In the genomic region with DNA sequence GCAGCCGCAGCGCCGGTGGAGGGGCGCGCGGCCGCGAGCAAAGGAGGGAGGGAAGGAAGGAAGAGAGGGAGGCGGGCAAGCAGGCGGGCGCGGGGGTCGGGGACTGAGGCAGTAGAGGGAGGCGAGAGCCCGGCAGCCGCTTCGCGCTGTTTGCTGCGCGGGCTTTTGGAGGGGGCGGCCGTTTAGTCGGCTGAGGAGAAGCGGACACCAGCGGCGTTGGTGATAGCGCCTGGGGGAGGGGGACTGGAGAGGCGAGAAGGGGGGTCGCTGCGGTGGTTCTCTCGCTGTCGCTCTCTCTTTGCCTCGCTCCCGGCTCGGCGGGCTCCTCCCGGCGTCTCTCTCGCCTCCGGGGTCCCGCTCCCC, we compare ENCODE assay signal across 9 cellular contexts. TPM values are rescaled to one million over a fixed set of nuclear protein-coding genes. Genes with fewer than 3 reads are reported as not detected.
DNase-seq lines count a peak whose midpoint lies in the region; ATAC-seq, FAIRE-seq and TF ChIP-seq lines count a peak whose summit lies in the region.
"Had no signal": no experiment of that assay in that cellular context is flagged by ENCODE, and none has a peak within 500 bp of the region (broad histone marks: within the 10 kb centered on the region; RNA-seq: fewer than 3 reads in every experiment).

A gene (plus strand): TSS at position 1 of the 363 bp plus-strand sequence.

- peak within 1 kb of the TSS; percentile 81 for H3K27ac ChIP-seq in H9 (ENCODE audit: insufficient read length, low read depth, low read length)
- H3K27ac ChIP-seq in spleen, result peak within 1 kb of the TSS; percentile 88 to 95 (median 94)

- H3K4me3 ChIP-seq in iPS-11a (ENCODE audit: low read depth, low read length), result peak within 1 kb of the TSS; percentile 100
- peak within 1 kb of the TSS; percentile 85 to 94 (median 92) for H3K4me3 ChIP-seq in spleen

- peak within 1 kb of the TSS; percentile 93 for H3K4me2 ChIP-seq in H9 (ENCODE audit: insufficient read depth, insufficient read length, low read length)

- POLR2A ChIA-PET in activated CD8-positive, alpha-beta T cell treated with anti-CD3 and anti-CD28 coated beads for 36 hours (lab: Charles Lee), result interaction anchor here (1.0 to 3.5 kb wide), 9 partner anchors 10 to 210 kb away, joined by 3 to 27 read pairs (median 7); a partner anchor contains a TSS

- H3K27me3 ChIP-seq in H9 (ENCODE audit: insufficient read depth, low read length) (no peaks in the 10 kb centered on the region), spleen (replicated peaks in 1 of 7) (no peaks in the 10 kb centered on the region)

- TF ChIP-seq CTCF in H9 (conservative IDR thresholded peaks at IDR 0.05) (no peak), spleen (IDR thresholded peaks at IDR 0.05 in 8 of 11, conservative IDR thresholded peaks at IDR 0.05 in 3 of 11) (no peak)
- TF ChIP-seq CTCF in activated CD8-positive, alpha-beta T cell treated with anti-CD3 and anti-CD28 coated beads for 36 hours (IDR thresholded peaks at IDR 0.05), result no peak

- H3K27ac Mint-ChIP-seq in H9, result no peak within 1 kb of the TSS
- no peak within 1 kb of the TSS for H3K27ac Mint-ChIP-seq in activated CD8-positive, alpha-beta T cell treated with anti-CD3 and anti-CD28 coated beads for 36 hours
- H3K27ac Mint-ChIP-seq: activated naive CD8-positive, alpha-beta T cell had no signal

- peak within 1 kb of the TSS; percentile 83 for H2BK12ac ChIP-seq in H9 (ENCODE audit: insufficient read length, low read depth, low read length)

- no peaks in the 10 kb centered on the region; a peak in 2 of 5 replicates for H3K9me3 Mint-ChIP-seq in H9
- no peaks in the 10 kb centered on the region for H3K9me3 Mint-ChIP-seq in activated CD8-positive, alpha-beta T cell treated with anti-CD3 and anti-CD28 coated beads for 36 hours

- CTCF ChIA-PET in activated CD8-positive, alpha-beta T cell treated with anti-CD3 and anti-CD28 coated beads for 36 hours (lab: Charles Lee), result interaction anchor here (0.8 to 2.8 kb wide), 7 partner anchors 11 to 210 kb away, joined by 3 to 27 read pairs (median 4); a partner anchor contains a TSS

- peaks cover 3% of the 10 kb centered on the region for H3K79me1 ChIP-seq in H9 (ENCODE audit: insufficient read depth, low read depth, low read length, poor library complexity, severe bottlenecking)

- H3K27me3 Mint-ChIP-seq in H9 (ENCODE audit: low read depth), result no peaks in the 10 kb centered on the region
- H3K27me3 Mint-ChIP-seq in activated CD8-positive, alpha-beta T cell treated with anti-CD3 and anti-CD28 coated beads for 36 hours, result no peaks in the 10 kb centered on the region
- H3K27me3 Mint-ChIP-seq: activated naive CD8-positive, alpha-beta T cell had no signal

- H3K9me3 ChIP-seq in H9 (ENCODE audit: control insufficient read depth, low read depth, low read length) (no peaks in the 10 kb centered on the region), spleen (no peaks in the 10 kb centered on the region)

- peak within 1 kb of the TSS; percentile 100; the same call in 1 of the 2 replicates for H2BK15ac ChIP-seq in H9 (ENCODE audit: low read depth, low read length)

- peaks cover 16 to 28% of the 10 kb centered on the region in 2 experiments for H3K4me1 Mint-ChIP-seq in H9
- H3K4me1 Mint-ChIP-seq in activated CD8-positive, alpha-beta T cell treated with anti-CD3 and anti-CD28 coated beads for 36 hours (ENCODE audit: low read depth), result peaks cover 37% of the 10 kb centered on the region

- H4K8ac ChIP-seq in H9 (replicated peaks; ENCODE audit: insufficient read length, low read depth, low read length), result peak within 1 kb of the TSS; percentile 73

- peaks cover 16 to 21% (median 20%) of the 10 kb centered on the region in 3 experiments for H3K36me3 Mint-ChIP-seq in H9 (ENCODE audit: insufficient read depth in 1 of 3, low read depth in 3 of 3)
- peaks cover 23% of the 10 kb centered on the region for H3K36me3 Mint-ChIP-seq in activated CD8-positive, alpha-beta T cell treated with anti-CD3 and anti-CD28 coated beads for 36 hours (ENCODE audit: low read depth)

- no peaks in the 10 kb centered on the region for H4K20me1 ChIP-seq in H9 (ENCODE audit: control insufficient read depth, insufficient read depth, insufficient read length)

- peak within 1 kb of the TSS; percentile 97 for H3K14ac ChIP-seq in H9 (ENCODE audit: insufficient read depth, low read length)

- H4K91ac ChIP-seq in H9 (ENCODE audit: insufficient read length, low read depth, low read length), result no peak within 1 kb of the TSS

- H3K18ac ChIP-seq in H9 (ENCODE audit: insufficient read length, low read depth, low read length), result peak within 1 kb of the TSS; percentile 99

- FAIRE-seq in urothelium cell line (lab: Jason Lieb, UNC), result no peak

- peaks cover 13% of the 10 kb centered on the region for H3K23me2 ChIP-seq in H9 (ENCODE audit: insufficient read length, low read depth, low read length, poor library complexity, severe bottlenecking)

- no peak within 1 kb of the TSS for H3K4me3 Mint-ChIP-seq in H9
- H3K4me3 Mint-ChIP-seq in activated CD8-positive, alpha-beta T cell treated with anti-CD3 and anti-CD28 coated beads for 36 hours, result no peak within 1 kb of the TSS
- H3K4me3 Mint-ChIP-seq: activated naive CD8-positive, alpha-beta T cell had no signal

- H2BK120ac ChIP-seq in H9 (ENCODE audit: low read depth, low read length, poor library complexity, severe bottlenecking), result peak within 1 kb of the TSS; percentile 83

- no CpG with 5 or more reads among the region's 41 CpGs for WGBS in H9 (ENCODE audit: extremely low coverage, insufficient read length, low lambda C conversion rate)
- WGBS in spleen, 5 donors, result 0 to 1% (median 1%) methylated on average over 32 to 41 of the region's 41 CpGs

- H3K4me1 ChIP-seq in H9 (ENCODE audit: insufficient read depth, low read length) (no peaks in the 10 kb centered on the region; the same call in 1 of the 2 replicates), spleen (peaks cover 20 to 68% (median 57%) of the 10 kb centered on the region in 6 donors)

- peak within 1 kb of the TSS; percentile 98 for H3K9ac ChIP-seq in H9 (ENCODE audit: extremely low read depth, insufficient read length, low read length)

- H2BK20ac ChIP-seq in H9 (ENCODE audit: low read depth, low read length, poor library complexity, severe bottlenecking), result no peak within 1 kb of the TSS

- no peak within 1 kb of the TSS for H2AK5ac ChIP-seq in H9 (ENCODE audit: insufficient read length, low read length)

- peaks cover 0 to 19% (median 3%) of the 10 kb centered on the region in 6 donors for H3K36me3 ChIP-seq in spleen

- H3K23ac ChIP-seq in H9 (ENCODE audit: insufficient read length, low read depth, low read length), result peak within 1 kb of the TSS; percentile 58

- no peak for ATAC-seq in activated CD8-positive, alpha-beta T cell treated with anti-CD3 and anti-CD28 coated beads for 36 hours
- ATAC-seq in HG03342 (IDR thresholded peaks at IDR 0.05; ENCODE audit: unreplicated experiment), result no peak

- no peak within 1 kb of the TSS for H3T11ph ChIP-seq in H9 (ENCODE audit: low read length)

- TF ChIP-seq POLR2A in spleen (IDR thresholded peaks at IDR 0.05), result peak in 1 of 3 donors; percentile 47

- H2AFZ ChIP-seq in H9 (ENCODE audit: low read length), result peak within 1 kb of the TSS; percentile 24

- peak within 1 kb of the TSS; percentile 89 for H4K5ac ChIP-seq in H9 (ENCODE audit: insufficient read length, low read depth, low read length)

- peaks cover 40% of the 10 kb centered on the region for H3K79me2 ChIP-seq in H9 (ENCODE audit: insufficient read depth, low read length)

- intact Hi-C loops in activated CD8-positive, alpha-beta T cell treated with anti-CD3 and anti-CD28 coated beads for 36 hours (cut with micrococcal nuclease), result loop anchor here (10.0 kb wide), 3 partner anchors 130 to 210 kb away; a partner anchor contains a TSS
- intact Hi-C loops in spleen (cut with DNase I; ENCODE audit: low total_unique reads), result no loop called here

- peak within 1 kb of the TSS; percentile 89 for H2BK5ac ChIP-seq in H9 (ENCODE audit: insufficient read length, low read length)

- DNase-seq in H9 (no peak), spleen (peak; percentile 98), urothelium cell line (ENCODE audit: low spot score) (no peak), AML-193 (lab: John Stamatoyannopoulos, UW) (no peak)
- DNase-seq in activated CD8-positive, alpha-beta T cell treated with anti-CD3 and anti-CD28 coated beads for 36 hours, result no peak
- no peak for DNase-seq in activated effector memory CD4-positive, alpha-beta T cell treated with Interleukin-2 at 50 U/mL for 16 hours

- H3K56ac ChIP-seq in H9 (ENCODE audit: insufficient read length, low read depth, low read length), result peak within 1 kb of the TSS; percentile 91

- peak within 1 kb of the TSS; percentile 12; the same call in 1 of the 2 replicates for H3K4ac ChIP-seq in H9 (ENCODE audit: low read depth, low read length)

RNA-seq across cellular contexts. Expression of the gene that starts here (rescaled TPM):
- 20.1 and 20.6 TPM in 2 replicates for total RNA-seq in H9 (2021)
- 10 to 100 TPM; 16.8 to 21.6 TPM for total RNA-seq in activated CD8-positive, alpha-beta T cell treated with anti-CD3 and anti-CD28 coated beads for 36 hours
- total RNA-seq in spleen, result 10 to 100 TPM; 20.2 to 32.9 (median 23.9) TPM
- polyA plus RNA-seq in spleen, result 1 to 10 TPM; 4.6 to 7.4 (median 6.5) TPM
